In the genomic region with DNA sequence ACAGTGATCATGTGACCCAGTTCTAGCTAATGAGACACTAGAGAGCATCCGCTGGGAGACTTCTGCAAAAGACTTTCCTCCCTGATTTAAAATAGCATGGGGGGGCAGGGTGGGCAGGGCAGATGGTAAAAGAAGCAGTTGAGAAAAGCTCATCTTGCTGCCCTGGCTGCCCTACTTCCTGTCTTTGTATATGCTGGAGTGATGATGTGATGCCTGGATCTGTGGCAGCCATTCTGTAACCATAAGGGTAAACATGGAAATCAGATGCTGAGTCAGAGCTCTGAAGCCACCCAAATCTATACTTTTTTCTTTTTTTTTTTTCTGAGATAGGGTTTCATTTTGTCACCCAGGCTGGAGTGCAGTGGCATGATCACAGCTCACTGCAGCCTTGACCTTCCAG, we compare ENCODE assay signal across 27 cellular contexts.
"Had no signal": no experiment of that assay in that cellular context is flagged by ENCODE, and none has a peak within 500 bp of the region (broad histone marks: within the 10 kb centered on the region; RNA-seq: fewer than 3 reads in every experiment).

No MANE protein-coding gene starts in this region.

- H3K36me3 ChIP-seq: neural progenitor cell, ovary had no signal

- DNase-seq: occipital lobe; ovary; posterior cingulate gyrus; psoas muscle; right cardiac atrium; right lobe of liver; sigmoid colon; small intestine; stimulated activated CD4-positive, alpha-beta T cell treated with anti-CD3 and anti-CD28 coated beads, Interleukin-15, amount 100 ng/mL, for 24 hours; stimulated activated CD4-positive, alpha-beta T cell treated with anti-CD3 and anti-CD28 coated beads, Interleukin-2, amount 100 ng/mL, for 24 hours; stimulated activated CD4-positive, alpha-beta T cell treated with anti-CD3 and anti-CD28 coated beads, Interleukin-2, amount 100 ng/mL, for 48 hours; stimulated activated CD4-positive, alpha-beta T cell treated with anti-CD3 and anti-CD28 coated beads, Interleukin-4, amount 100 ng/mL, for 24 hours; stimulated activated naive B cell treated with anti-CD40 and anti-IgM and Interleukin-4, amounts not matched to agents 10 μg/mL and 1 μg/mL and 100 μg/mL, for 72 hours; stimulated activated naive CD4-positive, alpha-beta T cell treated with Interleukin-2 at 50 U/mL for 16 hours; stomach; thyroid gland; trophoblast cell; upper lobe of left lung had no signal

- H3K27ac ChIP-seq: neural progenitor cell, ovary, parathyroid adenoma, psoas muscle, right lobe of liver, sigmoid colon, stomach, thoracic aorta, thyroid gland, tibial nerve, upper lobe of left lung, vagina had no signal

- H3K9me3 ChIP-seq: ovary, psoas muscle, thoracic aorta, thyroid gland, vagina had no signal

- H3K9me3 Mint-ChIP-seq: stimulated activated effector memory CD8-positive, alpha-beta T cell treated with anti-CD3 and anti-CD28 coated beads, Interleukin-12 subunit alpha, Interleukin-12 subunit beta, amount 100 ng/mL, for 72 hours; stimulated activated naive CD8-positive, alpha-beta T cell treated with anti-CD3 and anti-CD28 coated beads, Interleukin-15, Interleukin-2, amounts not matched to agents 100 ng/mL and 50 ng/mL, for 24 hours had no signal

- H3K27me3 Mint-ChIP-seq: progenitor cell of endocrine pancreas; stimulated activated naive B cell treated with anti-CD40 and anti-IgM and Interleukin-4, amounts not matched to agents 10 μg/mL and 1 μg/mL and 100 μg/mL, for 72 hours; stimulated activated naive CD8-positive, alpha-beta T cell treated with anti-CD3 and anti-CD28 coated beads, Interleukin-15, Interleukin-2, amounts not matched to agents 100 ng/mL and 50 ng/mL, for 24 hours had no signal

- H3K4me1 ChIP-seq: neural progenitor cell, psoas muscle, right lobe of liver, sigmoid colon, stomach, thyroid gland, tibial nerve, upper lobe of left lung, vagina had no signal

- H3K27me3 ChIP-seq: neural progenitor cell, ovary, right lobe of liver, sigmoid colon, stomach, thyroid gland, tibial nerve, upper lobe of left lung, vagina had no signal

- H3K27ac Mint-ChIP-seq: nephron; neural progenitor cell; progenitor cell of endocrine pancreas; stimulated activated effector memory CD8-positive, alpha-beta T cell treated with anti-CD3 and anti-CD28 coated beads, Interleukin-12 subunit alpha, Interleukin-12 subunit beta, amount 100 ng/mL, for 72 hours; stimulated activated naive B cell treated with anti-CD40 and anti-IgM and Interleukin-4, amounts not matched to agents 10 μg/mL and 1 μg/mL and 100 μg/mL, for 72 hours; stimulated activated naive CD8-positive, alpha-beta T cell treated with anti-CD3 and anti-CD28 coated beads, Interleukin-15, Interleukin-2, amounts not matched to agents 100 ng/mL and 50 ng/mL, for 24 hours had no signal

- H3K4me3 ChIP-seq: neural progenitor cell, ovary, psoas muscle, right lobe of liver, sigmoid colon, stomach, thoracic aorta, thyroid gland, tibial nerve, upper lobe of left lung, vagina had no signal

- H3K4me1 Mint-ChIP-seq: nephron; neural progenitor cell; stimulated activated effector memory CD8-positive, alpha-beta T cell treated with anti-CD3 and anti-CD28 coated beads, Interleukin-12 subunit alpha, Interleukin-12 subunit beta, amount 100 ng/mL, for 72 hours had no signal

- ATAC-seq: psoas muscle; right cardiac atrium; right lobe of liver; stimulated activated effector memory CD8-positive, alpha-beta T cell treated with anti-CD3 and anti-CD28 coated beads, Interleukin-12 subunit alpha, Interleukin-12 subunit beta, amount 100 ng/mL, for 72 hours; stimulated activated naive B cell treated with anti-CD40 and anti-IgM and Interleukin-4, amounts not matched to agents 10 μg/mL and 1 μg/mL and 100 μg/mL, for 72 hours had no signal

- H3K4me3 Mint-ChIP-seq: nephron; neural progenitor cell; stimulated activated effector memory CD8-positive, alpha-beta T cell treated with anti-CD3 and anti-CD28 coated beads, Interleukin-12 subunit alpha, Interleukin-12 subunit beta, amount 100 ng/mL, for 72 hours; stimulated activated naive B cell treated with anti-CD40 and anti-IgM and Interleukin-4, amounts not matched to agents 10 μg/mL and 1 μg/mL and 100 μg/mL, for 72 hours; stimulated activated naive CD8-positive, alpha-beta T cell treated with anti-CD3 and anti-CD28 coated beads, Interleukin-15, Interleukin-2, amounts not matched to agents 100 ng/mL and 50 ng/mL, for 24 hours had no signal
